In the genomic region with DNA sequence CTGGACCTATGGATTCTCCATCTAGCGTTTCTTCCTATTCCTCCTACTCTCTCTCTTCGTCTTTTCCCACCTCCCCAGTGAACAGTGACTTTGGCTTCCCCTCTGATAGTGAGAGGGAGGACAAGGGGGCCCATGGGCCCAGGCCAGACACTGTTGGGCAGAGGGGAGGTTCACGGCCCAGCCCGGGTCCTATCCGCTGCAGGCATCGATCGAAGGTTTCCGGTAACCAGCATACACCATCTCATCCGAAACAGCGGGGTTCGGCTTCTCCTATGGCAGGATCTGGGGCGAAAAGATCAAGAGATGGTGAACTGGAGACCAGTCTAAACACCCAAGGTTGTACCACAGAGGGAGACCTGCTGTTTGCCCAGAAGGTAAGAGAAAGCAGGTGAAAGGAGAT, we compare ENCODE assay signal across 10 cellular contexts. TPM values are rescaled to one million over a fixed set of nuclear protein-coding genes. Genes with fewer than 3 reads are reported as not detected.
DNase-seq lines count a peak whose midpoint lies in the region; ATAC-seq lines count a peak whose summit lies in the region.
"Had no signal": no experiment of that assay in that cellular context is flagged by ENCODE, and none has a peak within 500 bp of the region (broad histone marks: within the 10 kb centered on the region; RNA-seq: fewer than 3 reads in every experiment).

No MANE protein-coding gene starts in this region.

- H3K4me3 ChIP-seq in H7 (ENCODE audit: insufficient read depth, low read depth, low read length) (peak overlapping the region; percentile 47; the same call in 1 of the 2 replicates), right cardiac atrium (ENCODE audit: low read length) (peak overlapping the region; percentile 48), skeletal muscle cell (ENCODE audit: low read depth, low read length) (peak overlapping the region; percentile 65)

- H3K27me3 ChIP-seq in H7 (ENCODE audit: control insufficient read depth, insufficient read depth, low read length) (peaks cover 27% of the 10 kb centered on the region), right cardiac atrium (ENCODE audit: control insufficient read depth, insufficient read depth) (no peaks in the 10 kb centered on the region)

- H3K27ac ChIP-seq in right cardiac atrium (ENCODE audit: low read length) = peak overlapping the region; percentile 31

- peaks cover 22% of the 10 kb centered on the region for H3K4me1 Mint-ChIP-seq in T-helper 17 cell

- WGBS in right cardiac atrium = 83% methylated on average over 12 of the region's 12 CpGs

- ATAC-seq in T-helper 17 cell (no peak), right cardiac atrium (no peak), HG02840 (IDR thresholded peaks at IDR 0.05; ENCODE audit: low FRiP score, unreplicated experiment) (no peak), HG02981 (IDR thresholded peaks at IDR 0.05; ENCODE audit: unreplicated experiment) (no peak)

- DNase-seq in H7 = no peak
- DNase-seq in T-helper 17 cell = no peak
- DNase-seq in right cardiac atrium = peak in 1 of 3 donors; percentile 45
- DNase-seq in skeletal muscle cell (ENCODE audit: low read depth) = no peak
- no peak for DNase-seq in NCI-H774 (lab: John Stamatoyannopoulos, UW)
- DNase-seq: activated naive CD4-positive, alpha-beta T cell treated with Interleukin-2 at 50 U/mL for 16 hours; NCI-H2171 had no signal

- no peaks in the 10 kb centered on the region for H3K27me3 Mint-ChIP-seq in T-helper 17 cell

- peak overlapping the region; percentile 54 for H3K4me3 Mint-ChIP-seq in T-helper 17 cell

- H3K9me3 ChIP-seq in T-helper 17 cell (ENCODE audit: control insufficient read depth, low read length, poor library complexity, severe bottlenecking) (no peaks in the 10 kb centered on the region), right cardiac atrium (ENCODE audit: control insufficient read depth, low read length) (no peaks in the 10 kb centered on the region)

- H3K27ac Mint-ChIP-seq in T-helper 17 cell = peak overlapping the region; percentile 94

- H3K36me3 Mint-ChIP-seq in T-helper 17 cell (ENCODE audit: low read depth) = peaks cover 5% of the 10 kb centered on the region

- intact Hi-C loops in right cardiac atrium (cut with DNase I) = no loop called here

- peaks cover 4% of the 10 kb centered on the region for H3K4me1 ChIP-seq in right cardiac atrium (ENCODE audit: control insufficient read depth, insufficient read depth, low read length)

- H3K36me3 ChIP-seq in H7 (replicated peaks; ENCODE audit: control insufficient read depth, insufficient read depth, low read length) = no peaks in the 10 kb centered on the region; the same call in none of the 2 replicates

RNA-seq across cellular contexts. Expression of gene CIART, which starts 0.9 kb away (rescaled TPM):
- total RNA-seq in H7 (2014; rRNA removed; shearing (Covaris generic)) = 5.3 and 10.6 TPM in 2 replicates
- total RNA-seq in T-helper 17 cell (1 to 10 TPM; 3.6 to 4.5 TPM), right cardiac atrium (10 to 100 TPM in 3 of 4 donors, 1 to 10 TPM in 1; 5.5 to 20.4 (median 11.4) TPM)
- polyA plus RNA-seq in right cardiac atrium = 14.1 TPM

RNA-seq across cellular contexts. Expression of gene MRPS21, which starts 10.4 kb away (rescaled TPM):
- total RNA-seq in H7 (2014; rRNA removed; shearing (Covaris generic)) = 113 and 129 TPM in 2 replicates
- total RNA-seq in T-helper 17 cell (10 to 100 TPM; 48.5 to 49.2 TPM), right cardiac atrium (10 to 100 TPM; 64.5 to 81.4 (median 72.6) TPM)
- 110 TPM for polyA plus RNA-seq in right cardiac atrium

RNA-seq across cellular contexts. Expression of gene C1orf54, which starts 10.7 kb away (rescaled TPM):
- 5.0 and 15.6 TPM in 2 replicates for total RNA-seq in H7 (2014; rRNA removed; shearing (Covaris generic))
- total RNA-seq in T-helper 17 cell (1 to 10 TPM; 4.6 to 6.6 TPM), right cardiac atrium (10 to 100 TPM; 10.4 to 12.0 (median 10.6) TPM)
- polyA plus RNA-seq in right cardiac atrium = 15.6 TPM

RNA-seq across cellular contexts. Expression of gene APH1A, which starts 14.4 kb away (rescaled TPM):
- 175 and 179 TPM in 2 replicates for total RNA-seq in H7 (2014; rRNA removed; shearing (Covaris generic))
- total RNA-seq in T-helper 17 cell (100 to 1,000 TPM; 118 TPM), right cardiac atrium (10 to 100 TPM; 71.3 to 84.2 (median 73.4) TPM)
- polyA plus RNA-seq in right cardiac atrium = 80.0 TPM

RNA-seq across cellular contexts. Expression of gene CA14, which starts 25.7 kb away (rescaled TPM):
- 75.4 and 87.5 TPM in 2 replicates for total RNA-seq in H7 (2014; rRNA removed; shearing (Covaris generic))
- total RNA-seq in T-helper 17 cell (not detected), right cardiac atrium (10 to 100 TPM in 3 of 4 donors, 1 to 10 TPM in 1; 6.9 to 22.6 (median 16.3) TPM)
- 28.3 TPM for polyA plus RNA-seq in right cardiac atrium
- total RNA-seq: glomerular endothelial cell had no signal
